In the genomic region with DNA sequence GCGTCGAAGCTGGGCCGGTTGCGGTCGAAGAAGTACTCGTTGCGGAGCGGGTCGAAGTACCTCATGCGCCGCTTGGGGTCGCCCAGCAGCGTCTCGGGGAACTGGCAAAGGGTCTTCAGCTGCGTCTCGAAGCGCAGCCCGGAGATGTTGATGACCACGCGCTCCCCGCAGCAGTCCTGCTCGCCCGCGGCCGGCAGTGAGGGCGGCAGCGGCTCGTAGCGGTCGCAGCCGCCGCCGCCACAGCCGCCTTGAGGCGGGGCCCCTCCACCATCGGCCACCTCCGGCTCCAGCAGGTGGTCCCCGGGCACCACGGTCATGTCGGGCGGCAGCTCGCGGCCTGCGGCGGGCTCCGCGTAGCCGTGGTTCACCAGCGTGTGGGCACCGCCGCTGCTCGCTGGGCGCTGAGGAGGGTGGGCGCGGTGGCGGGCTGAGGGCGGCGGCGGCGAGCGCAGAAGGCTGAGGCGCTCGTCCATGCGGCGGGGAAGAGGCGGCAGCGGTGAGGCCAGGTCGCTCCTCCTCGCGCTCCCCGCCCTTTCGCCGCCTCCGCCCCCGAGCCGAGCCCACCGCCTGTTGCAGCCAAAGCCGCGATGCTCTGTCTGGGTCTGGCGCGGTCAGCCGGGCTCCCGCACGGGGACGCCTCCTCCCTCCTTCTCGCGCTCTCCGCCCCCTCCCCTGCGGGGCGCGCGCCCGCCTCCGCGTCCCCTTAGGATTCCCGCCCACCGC, we compare ENCODE assay signal across 9 cellular contexts. TPM values are rescaled to one million over a fixed set of nuclear protein-coding genes. Genes with fewer than 3 reads are reported as not detected.
DNase-seq lines count a peak whose midpoint lies in the region; ATAC-seq, FAIRE-seq and TF ChIP-seq lines count a peak whose summit lies in the region.
"Had no signal": no experiment of that assay in that cellular context is flagged by ENCODE, and none has a peak within 500 bp of the region (broad histone marks: within the 10 kb centered on the region; RNA-seq: fewer than 3 reads in every experiment).

A gene (minus strand): TSS at position 604 of the 723 bp plus-strand sequence. CDS start 131 bp downstream, at position 473.

- no peak within 1 kb of the TSS for H3K9ac ChIP-seq in endothelial cell of umbilical vein (replicated peaks; ENCODE audit: extremely low read depth, insufficient read depth, low read length)
- no peak within 1 kb of the TSS for H3K9ac ChIP-seq in neural progenitor cell
- no peak within 1 kb of the TSS for H3K9ac ChIP-seq in stomach smooth muscle (ENCODE audit: low read length in 2 of 2)

- H3K9me3 ChIP-seq in endothelial cell of umbilical vein (replicated peaks; ENCODE audit: control insufficient read depth, insufficient read depth, low read length) (no peaks in the 10 kb centered on the region), neural progenitor cell (ENCODE audit: low read depth) (no peaks in the 10 kb centered on the region), stomach smooth muscle (ENCODE audit: control insufficient read depth in 2 of 2, low read length in 2 of 2) (no peaks in the 10 kb centered on the region)

- peaks cover 35 to 63% of the 10 kb centered on the region in 2 experiments for H3K27me3 ChIP-seq in endothelial cell of umbilical vein (ENCODE audit: control insufficient read depth in 2 of 2, insufficient read depth in 2 of 2, low read length in 2 of 2)
- peaks cover 100% of the 10 kb centered on the region for H3K27me3 ChIP-seq in neural progenitor cell
- H3K27me3 ChIP-seq in stomach smooth muscle (ENCODE audit: control insufficient read depth in 1 of 2, insufficient read depth in 2 of 2, low read length in 2 of 2), result peaks cover 36 to 47% of the 10 kb centered on the region in 2 donors

- peak within 1 kb of the TSS; percentile 87 for H3K4me3 Mint-ChIP-seq in neural progenitor cell

- DNase-seq in NCI-H146 (lab: John Stamatoyannopoulos, UW) (peak; percentile 55), endothelial cell of umbilical vein (ENCODE audit: low read depth, low spot score) (no peak), neural progenitor cell (ENCODE audit: low spot score) (peak; percentile 91), hippocampal formation (lab: John Stamatoyannopoulos, UW) (no peak)
- peak; percentile 30 to 58 for DNase-seq in activated CD8-positive, alpha-beta memory T cell treated with anti-CD3 and anti-CD28 coated beads for 1 hour (ENCODE audit: extremely low read depth in 1 of 2, low read depth in 1 of 2)

- CTCF ChIA-PET in endothelial cell of umbilical vein (lab: Charles Lee), result interaction anchor here (0.9 kb wide), 1 partner anchor 55 kb away, joined by 3 read pairs; no protein-coding TSS in a partner anchor

- peaks cover 14% of the 10 kb centered on the region for H3K9me3 Mint-ChIP-seq in neural progenitor cell

- H3K27me3 Mint-ChIP-seq in neural progenitor cell (ENCODE audit: insufficient read depth, low read depth), result peaks cover 34% of the 10 kb centered on the region

- H3K36me3 ChIP-seq in endothelial cell of umbilical vein (ENCODE audit: control insufficient read depth in 2 of 2, extremely low read depth in 1 of 2, insufficient read depth in 2 of 2, low read length in 2 of 2), result no peaks in the 10 kb centered on the region
- H3K36me3 ChIP-seq in neural progenitor cell, result no peaks in the 10 kb centered on the region
- H3K36me3 ChIP-seq in stomach smooth muscle (ENCODE audit: control insufficient read depth in 2 of 2, insufficient read depth in 2 of 2, low read length in 2 of 2), result no peaks in the 10 kb centered on the region

- H3K4me2 ChIP-seq in endothelial cell of umbilical vein (ENCODE audit: insufficient read depth, low read length) (no peak within 1 kb of the TSS), neural progenitor cell (peak within 1 kb of the TSS; percentile 83)

- peaks cover 39% of the 10 kb centered on the region for H3K4me1 Mint-ChIP-seq in neural progenitor cell

- H3K36me3 Mint-ChIP-seq in neural progenitor cell, result peaks cover 2% of the 10 kb centered on the region

- H3K79me2 ChIP-seq in endothelial cell of umbilical vein (ENCODE audit: control insufficient read depth, insufficient read depth, low read length), result no peaks in the 10 kb centered on the region
- H3K79me2 ChIP-seq in neural progenitor cell (ENCODE audit: low read depth), result no peaks in the 10 kb centered on the region

- POLR2A ChIA-PET in endothelial cell of umbilical vein (lab: Charles Lee), result no interaction called here

- intact Hi-C loops in endothelial cell of umbilical vein (cut with micrococcal nuclease), result no loop called here

- no peak for FAIRE-seq in endothelial cell of umbilical vein (lab: Jason Lieb, UNC)

- H4K20me1 ChIP-seq in endothelial cell of umbilical vein (replicated peaks; ENCODE audit: control insufficient read depth, extremely low read depth, insufficient read depth, low read length), result no peaks in the 10 kb centered on the region
- no peaks in the 10 kb centered on the region for H4K20me1 ChIP-seq in neural progenitor cell (ENCODE audit: low read depth)

- H3K4me3 ChIP-seq in endothelial cell of umbilical vein (replicated peaks in 1 of 3; ENCODE audit: insufficient read depth in 1 of 3, low read depth in 1 of 3, low read length in 3 of 3) (peak within 1 kb of the TSS in 1 of 3 experiments; percentile 0), neural progenitor cell (peak within 1 kb of the TSS; percentile 66), stomach smooth muscle (ENCODE audit: low read length in 2 of 2) (peak within 1 kb of the TSS; percentile 36 to 69)

- dilution Hi-C loops in endothelial cell of umbilical vein (cut with MboI; ENCODE audit: extremely low pct_ligation_motif_present, low sequenced_read_pairs), result no loop called here

- TF ChIP-seq CTCF in endothelial cell of umbilical vein (IDR thresholded peaks at IDR 0.05; ENCODE audit: extremely low read depth in 1 of 2, insufficient read depth in 1 of 2, low read depth in 1 of 2, low read length in 2 of 2), result no peak
- peak; percentile 34 for TF ChIP-seq CTCF in neural progenitor cell (IDR thresholded peaks at IDR 0.05)

- ATAC-seq in GM18502 (IDR thresholded peaks at IDR 0.05; ENCODE audit: poor library complexity, unreplicated experiment) (peak; percentile 52), HG02970 (IDR thresholded peaks at IDR 0.05; ENCODE audit: low FRiP score, unreplicated experiment) (no peak)

- no peak for TF ChIP-seq POLR2A in endothelial cell of umbilical vein (IDR thresholded peaks at IDR 0.05; ENCODE audit: low read depth, low read length)

- no peak within 1 kb of the TSS for H3K27ac ChIP-seq in endothelial cell of umbilical vein (ENCODE audit: insufficient read depth, low read depth, low read length)
- no peak within 1 kb of the TSS for H3K27ac ChIP-seq in neural progenitor cell
- H3K27ac ChIP-seq in stomach smooth muscle (ENCODE audit: low read length), result no peak within 1 kb of the TSS

- H3F3A ChIP-seq in neural progenitor cell (ENCODE audit: low read depth), result peaks cover 11% of the 10 kb centered on the region

- H3K4me1 ChIP-seq in endothelial cell of umbilical vein (ENCODE audit: control insufficient read depth, extremely low read depth, insufficient read depth, low read length) (peaks cover 2% of the 10 kb centered on the region), neural progenitor cell (no peaks in the 10 kb centered on the region), stomach smooth muscle (ENCODE audit: control insufficient read depth, insufficient read depth, low read length) (peaks cover 17% of the 10 kb centered on the region)

- BruUV-seq in endothelial cell of umbilical vein (replicated peaks; lab: Mats Ljungman, UMichigan), result no TSS peak

- H3K27ac Mint-ChIP-seq in neural progenitor cell, result no peak within 1 kb of the TSS

- H2AFZ ChIP-seq in endothelial cell of umbilical vein (ENCODE audit: low read depth, low read length) (peak within 1 kb of the TSS; percentile 30), neural progenitor cell (replicated peaks) (peak within 1 kb of the TSS; percentile 80)

- H3K9me1 ChIP-seq in endothelial cell of umbilical vein (replicated peaks; ENCODE audit: control insufficient read depth, extremely low read depth, insufficient read depth, low read length), result no peaks in the 10 kb centered on the region

TF ChIP-seq in endothelial cell of umbilical vein, 7 proteins besides CTCF, POLR2A, EP300 and RAD21:
- TF ChIP-seq POLR2AphosphoS5 (IDR thresholded peaks at IDR 0.05; ENCODE audit: insufficient read depth, low read depth, low read length), result no peak
- peak; percentile 60 for TF ChIP-seq EZH2 (IDR thresholded peaks at IDR 0.05; ENCODE audit: borderline replicate concordance, low read depth, low read length, severe bottlenecking)
- TF ChIP-seq JUN (IDR thresholded peaks at IDR 0.05; ENCODE audit: borderline replicate concordance, insufficient read depth, insufficient read length, low read depth), result no peak
- TF ChIP-seq, protein P1, sequence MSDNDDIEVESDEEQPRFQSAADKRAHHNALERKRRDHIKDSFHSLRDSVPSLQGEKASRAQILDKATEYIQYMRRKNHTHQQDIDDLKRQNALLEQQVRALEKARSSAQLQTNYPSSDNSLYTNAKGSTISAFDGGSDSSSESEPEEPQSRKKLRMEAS (IDR thresholded peaks at IDR 0.05; ENCODE audit: insufficient read depth, insufficient read length), result no peak
- no peak for TF ChIP-seq GATA2 (IDR thresholded peaks at IDR 0.05; ENCODE audit: insufficient read depth, insufficient read length, low read depth, low read length)
- TF ChIP-seq FOS (IDR thresholded peaks at IDR 0.05; ENCODE audit: borderline replicate concordance, insufficient read depth, low read length), result no peak
- no peak for TF ChIP-seq MYC (IDR thresholded peaks at IDR 0.05; ENCODE audit: low read depth, low read length)

RNA-seq across cellular contexts. Expression of the gene that starts here (rescaled TPM):
- total RNA-seq in endothelial cell of umbilical vein, result not detected in 2 replicates
- not detected in 2 replicates for polyA plus RNA-seq in endothelial cell of umbilical vein
- polyA plus RNA-seq in endothelial cell of umbilical vein (2011; cell fraction: cytosol; rRNA removed), result not detected in 2 replicates
- not detected in 2 replicates for polyA plus RNA-seq in endothelial cell of umbilical vein (2011; cell fraction: nucleus; rRNA removed)
- polyA plus RNA-seq in endothelial cell of umbilical vein (2012), result not detected in 2 replicates
- not detected in 2 replicates for polyA minus RNA-seq in endothelial cell of umbilical vein
- polyA minus RNA-seq in endothelial cell of umbilical vein (2011; cell fraction: cytosol; rRNA and poly(A)+ RNA removed), result not detected
- polyA minus RNA-seq in endothelial cell of umbilical vein (2011; cell fraction: nucleus; rRNA and poly(A)+ RNA removed), result not detected in 2 replicates
- total RNA-seq in neural progenitor cell (ENCODE audit: low replicate concordance), result 0.62 and 0.69 TPM in 2 replicates
- total RNA-seq: SK-MEL-5 had no signal

Comparison
In these comparisons a context has a peak if more than half of its experiments do, and no peak if none do; other contexts are left out.
1. Peak in DNase-seq, H3K4me3 ChIP-seq and H3K4me2 ChIP-seq in neural progenitor cell; RNA of the gene not detected or under 1 TPM.
2. DNase-seq: peak in NCI-H146 (single experiment) and activated CD8-positive, alpha-beta memory T cell treated with anti-CD3 and anti-CD28 coated beads for 1 hour (2 of 2); none in endothelial cell of umbilical vein (single experiment) and hippocampal formation (0 of 2).